In the genomic region with DNA sequence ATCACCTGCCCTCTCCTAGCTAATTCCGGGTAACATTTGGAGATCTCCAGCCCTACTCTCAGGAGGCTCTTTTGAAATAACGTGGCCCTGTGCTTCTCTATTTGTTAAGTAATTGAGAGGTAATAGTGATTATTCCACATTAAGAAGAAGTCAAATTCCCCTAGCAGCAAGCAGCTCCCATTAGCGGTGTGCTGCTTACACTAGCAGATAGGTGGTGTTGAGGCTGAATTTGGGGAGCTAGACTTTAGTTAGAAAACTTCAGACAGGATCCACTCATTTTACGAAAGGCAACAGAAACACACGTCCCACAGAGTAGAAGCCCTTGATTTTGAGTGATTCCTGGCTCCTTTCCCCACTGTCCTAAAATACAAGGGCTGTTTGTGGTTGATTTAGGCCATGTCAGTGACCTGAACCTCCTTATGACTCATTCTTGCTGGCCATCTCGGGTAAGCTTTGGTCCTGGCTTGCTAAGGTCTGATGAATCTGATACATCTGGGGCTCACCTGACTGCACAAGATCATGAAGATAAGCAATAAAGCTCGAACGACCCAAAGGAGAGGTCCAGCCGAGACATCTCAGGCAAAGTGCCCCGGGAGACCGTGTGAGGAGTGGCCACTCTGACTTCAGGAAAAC, we compare ENCODE assay signal across 28 cellular contexts.
"Had no signal": no experiment of that assay in that cellular context is flagged by ENCODE, and none has a peak within 500 bp of the region (broad histone marks: within the 10 kb centered on the region; RNA-seq: fewer than 3 reads in every experiment).

No MANE protein-coding gene starts in this region.

- H3K4me1 ChIP-seq: esophagus muscularis mucosa, left lung, prostate gland, transverse colon, vagina had no signal

- H3K27ac Mint-ChIP-seq: activated CD4-positive, alpha-beta T cell treated with anti-CD3 and anti-CD28 coated beads, Interleukin-2, amount 10 ng/mL, durations not matched to agents 7 days and 5 days; activated CD8-positive, alpha-beta T cell treated with anti-CD3 and anti-CD28 coated beads, Interleukin-2, amount 10 ng/mL, durations not matched to agents 7 days and 5 days; activated naive CD4-positive, alpha-beta T cell treated with anti-CD3 and anti-CD28 coated beads, Interleukin-2, amount 10 ng/mL, durations not matched to agents 7 days and 5 days; activated naive CD8-positive, alpha-beta T cell treated with anti-CD3 and anti-CD28 coated beads, Interleukin-2, amount 50 U/mL, for 24 hours; activated T-cell treated with anti-CD3 and anti-CD28 coated beads, Interleukin-2, amount 50 U/mL, for 24 hours; brain; nephron; stimulated activated naive CD8-positive, alpha-beta T cell treated with anti-CD3 and anti-CD28 coated beads, Interleukin-15, Interleukin-2, amounts not matched to agents 100 ng/mL and 50 ng/mL, for 24 hours; T-helper 1 cell treated with Interleukin-12 subunit alpha and Interleukin-12 subunit beta and Interleukin-4 antibody, amounts not matched to agents 30 μg/mL and 1 μg/mL, for 36 hours had no signal

- H3K4me1 Mint-ChIP-seq: activated CD4-positive, alpha-beta T cell treated with anti-CD3 and anti-CD28 coated beads, Interleukin-2, amount 10 ng/mL, durations not matched to agents 7 days and 5 days; activated naive CD4-positive, alpha-beta T cell treated with anti-CD3 and anti-CD28 coated beads, Interleukin-2, amount 10 ng/mL, durations not matched to agents 7 days and 5 days; activated naive CD8-positive, alpha-beta T cell treated with anti-CD3 and anti-CD28 coated beads, Interleukin-2, amount 50 U/mL, for 24 hours; nephron had no signal

- DNase-seq: activated CD4-positive, alpha-beta T cell treated with anti-CD3 and anti-CD28 coated beads, Interleukin-2, amount 10 ng/mL, durations not matched to agents 7 days and 5 days; activated CD8-positive, alpha-beta T cell treated with anti-CD3 and anti-CD28 coated beads, Interleukin-2, amount 10 ng/mL, durations not matched to agents 7 days and 5 days; activated effector memory CD4-positive, alpha-beta T cell treated with Interleukin-2 at 50 U/mL for 16 hours; activated naive CD4-positive, alpha-beta T cell treated with anti-CD3 and anti-CD28 coated beads, Interleukin-2, amount 10 ng/mL, durations not matched to agents 7 days and 5 days; activated naive CD8-positive, alpha-beta T cell treated with anti-CD3 and anti-CD28 coated beads, Interleukin-2, amount 50 U/mL, for 24 hours; activated T-cell treated with anti-CD3 and anti-CD28 coated beads, Interleukin-2, amount 50 U/mL, for 24 hours; anterior cingulate cortex; central memory CD4-positive, alpha-beta T cell; foreskin fibroblast; left lung; mammary epithelial cell; midbrain; nucleus accumbens; right cardiac atrium; small intestine; stimulated activated CD4-positive, alpha-beta T cell treated with anti-CD3 and anti-CD28 coated beads, Interleukin-15, amount 100 ng/mL, for 24 hours; stimulated activated CD4-positive, alpha-beta T cell treated with anti-CD3 and anti-CD28 coated beads, Interleukin-2, amount 100 ng/mL, for 48 hours; transverse colon had no signal

- H3K36me3 ChIP-seq: esophagus muscularis mucosa, left lung, prostate gland, transverse colon, vagina had no signal

- FAIRE-seq: endometrium, islet of Langerhans, small intestine had no signal

- ATAC-seq: activated CD8-positive, alpha-beta T cell treated with anti-CD3 and anti-CD28 coated beads, Interleukin-2, amount 10 ng/mL, durations not matched to agents 7 days and 5 days; activated naive CD8-positive, alpha-beta T cell treated with anti-CD3 and anti-CD28 coated beads, Interleukin-2, amount 50 U/mL, for 24 hours; left lung; right cardiac atrium had no signal

- H3K9me3 Mint-ChIP-seq: activated CD4-positive, alpha-beta T cell treated with anti-CD3 and anti-CD28 coated beads, Interleukin-2, amount 10 ng/mL, durations not matched to agents 7 days and 5 days; activated naive CD4-positive, alpha-beta T cell treated with anti-CD3 and anti-CD28 coated beads, Interleukin-2, amount 10 ng/mL, durations not matched to agents 7 days and 5 days; activated naive CD8-positive, alpha-beta T cell treated with anti-CD3 and anti-CD28 coated beads, Interleukin-2, amount 50 U/mL, for 24 hours; activated T-cell treated with anti-CD3 and anti-CD28 coated beads, Interleukin-2, amount 50 U/mL, for 24 hours; brain; nephron; stimulated activated naive CD8-positive, alpha-beta T cell treated with anti-CD3 and anti-CD28 coated beads, Interleukin-15, Interleukin-2, amounts not matched to agents 100 ng/mL and 50 ng/mL, for 24 hours; T-helper 1 cell treated with Interleukin-12 subunit alpha and Interleukin-12 subunit beta and Interleukin-4 antibody, amounts not matched to agents 30 μg/mL and 1 μg/mL, for 36 hours had no signal

- H3K27ac ChIP-seq: coronary artery, esophagus muscularis mucosa, left lung, prostate gland, transverse colon, vagina had no signal

- H3K4me3 ChIP-seq: coronary artery, esophagus muscularis mucosa, left lung, prostate gland, transverse colon, vagina had no signal

- H3K36me3 Mint-ChIP-seq: activated naive CD4-positive, alpha-beta T cell treated with anti-CD3 and anti-CD28 coated beads, Interleukin-2, amount 10 ng/mL, durations not matched to agents 7 days and 5 days; brain had no signal

- H3K4me3 Mint-ChIP-seq: activated CD4-positive, alpha-beta T cell treated with anti-CD3 and anti-CD28 coated beads, Interleukin-2, amount 10 ng/mL, durations not matched to agents 7 days and 5 days; activated CD8-positive, alpha-beta T cell treated with anti-CD3 and anti-CD28 coated beads, Interleukin-2, amount 10 ng/mL, durations not matched to agents 7 days and 5 days; activated naive CD4-positive, alpha-beta T cell treated with anti-CD3 and anti-CD28 coated beads, Interleukin-2, amount 10 ng/mL, durations not matched to agents 7 days and 5 days; activated naive CD8-positive, alpha-beta T cell treated with anti-CD3 and anti-CD28 coated beads, Interleukin-2, amount 50 U/mL, for 24 hours; activated T-cell treated with anti-CD3 and anti-CD28 coated beads, Interleukin-2, amount 50 U/mL, for 24 hours; brain; nephron; stimulated activated naive CD8-positive, alpha-beta T cell treated with anti-CD3 and anti-CD28 coated beads, Interleukin-15, Interleukin-2, amounts not matched to agents 100 ng/mL and 50 ng/mL, for 24 hours; T-helper 1 cell treated with Interleukin-12 subunit alpha and Interleukin-12 subunit beta and Interleukin-4 antibody, amounts not matched to agents 30 μg/mL and 1 μg/mL, for 36 hours had no signal

- H3K27me3 ChIP-seq: vagina had no signal

- H3K9me3 ChIP-seq: esophagus muscularis mucosa, left lung, prostate gland, transverse colon, vagina had no signal
